1 cellular context compared by ENCODE assay signal in the genomic region with DNA sequence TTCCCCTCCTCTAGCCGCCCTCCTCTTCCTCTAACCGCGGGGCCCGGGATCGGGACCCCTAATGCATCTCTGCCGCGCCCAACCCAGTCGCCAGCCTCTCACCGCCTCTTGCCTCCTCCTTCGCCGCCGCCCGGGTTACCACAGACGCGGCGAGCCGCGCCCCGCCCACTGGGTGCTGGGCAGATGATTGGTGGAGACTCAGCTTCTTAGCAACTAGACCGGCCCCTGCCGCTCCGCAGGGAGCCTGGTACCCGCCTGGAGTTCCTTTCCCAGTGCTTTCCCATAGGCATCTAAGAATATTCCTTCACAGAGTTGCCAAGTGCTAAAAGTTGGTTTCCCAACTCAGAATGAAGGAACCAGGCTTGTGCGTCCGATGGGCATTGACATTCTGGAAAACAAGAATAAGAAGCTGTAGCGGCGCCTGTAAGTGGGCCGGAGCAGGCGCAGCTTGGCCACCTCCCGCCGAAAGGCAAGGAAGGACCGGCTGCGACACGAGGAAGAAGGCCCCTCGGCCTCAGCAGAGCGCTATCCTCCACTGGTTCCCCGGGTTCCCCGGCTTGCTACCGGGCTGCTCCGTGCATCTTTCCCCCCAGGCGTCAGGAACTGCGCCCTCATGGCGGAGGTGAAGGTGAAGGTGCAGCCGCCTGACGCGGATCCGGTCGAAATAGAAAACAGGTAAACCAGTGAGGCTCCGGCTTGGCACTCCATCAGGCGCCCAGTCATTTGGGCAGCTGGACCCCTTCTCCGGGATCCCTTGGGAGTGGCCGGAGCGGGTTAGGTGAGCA.
TF ChIP-seq lines count a peak whose summit lies in the region.

DZANK1 (minus strand) TSS at position 137 of the 785 bp plus-strand sequence. CDS start 1,672 bp downstream, outside the sequence.
A gene with protein sequence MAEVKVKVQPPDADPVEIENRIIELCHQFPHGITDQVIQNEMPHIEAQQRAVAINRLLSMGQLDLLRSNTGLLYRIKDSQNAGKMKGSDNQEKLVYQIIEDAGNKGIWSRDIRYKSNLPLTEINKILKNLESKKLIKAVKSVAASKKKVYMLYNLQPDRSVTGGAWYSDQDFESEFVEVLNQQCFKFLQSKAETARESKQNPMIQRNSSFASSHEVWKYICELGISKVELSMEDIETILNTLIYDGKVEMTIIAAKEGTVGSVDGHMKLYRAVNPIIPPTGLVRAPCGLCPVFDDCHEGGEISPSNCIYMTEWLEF (plus strand): TSS at position 497 of the 785 bp plus-strand sequence. CDS start 117 bp downstream, at position 614.

TF ChIP-seq in HepG2, 621 proteins besides CTCF, POLR2A, EP300 and RAD21 (continued from another document):
- TF ChIP-seq ZNF639 (CRISPR knock-in tag; conservative IDR thresholded peaks at IDR 0.05) (peak; percentile 78), NFYC (CRISPR knock-in tag; IDR thresholded peaks at IDR 0.05) (peak; percentile 84), AGO2 (optimal IDR thresholded peaks at IDR 0.05; ENCODE audit: low read depth, low read length) (peak; percentile 56), ZNF563 (CRISPR knock-in tag; IDR thresholded peaks at IDR 0.05) (peak; percentile 79), STAT6 (CRISPR knock-in tag; IDR thresholded peaks at IDR 0.05; ENCODE audit: borderline replicate concordance) (no peak; the same call in 1 of the 2 replicates), ZBTB10 (CRISPR knock-in tag; IDR thresholded peaks at IDR 0.05; ENCODE audit: borderline replicate concordance) (peak; percentile 79; the same call in 1 of the 2 replicates), ZNF205 (CRISPR knock-in tag; IDR thresholded peaks at IDR 0.05) (peak; percentile 74), ZNF280D (CRISPR knock-in tag; IDR thresholded peaks at IDR 0.05) (peak; percentile 80), ZNF569 (CRISPR knock-in tag; IDR thresholded peaks at IDR 0.05; ENCODE audit: borderline replicate concordance) (peak; percentile 91), ZKSCAN1 (IDR thresholded peaks at IDR 0.05; ENCODE audit: low read length) (peak; percentile 87), KLF9 (CRISPR knock-in tag; IDR thresholded peaks at IDR 0.05; ENCODE audit: low read depth) (no peak), SATB2 (CRISPR knock-in tag; IDR thresholded peaks at IDR 0.05) (no peak; the same call in 1 of the 2 replicates), ZNF17 (CRISPR knock-in tag; IDR thresholded peaks at IDR 0.05) (no peak), RELA (CRISPR knock-in tag; IDR thresholded peaks at IDR 0.05) (peak; percentile 84), ZNF75D (CRISPR knock-in tag; IDR thresholded peaks at IDR 0.05; ENCODE audit: borderline replicate concordance) (no peak), GZF1 (CRISPR knock-in tag; IDR thresholded peaks at IDR 0.05) (no peak), CHD2 (IDR thresholded peaks at IDR 0.05; ENCODE audit: low read depth, low read length) (no peak), FIP1L1 (IDR thresholded peaks at IDR 0.05; ENCODE audit: borderline replicate concordance, insufficient read depth, low read depth, low read length) (peak; percentile 89; the same call in 1 of the 2 replicates), ZNF317 (CRISPR knock-in tag; IDR thresholded peaks at IDR 0.05) (no peak), SIN3A (IDR thresholded peaks at IDR 0.05; ENCODE audit: borderline replicate concordance, low read depth, low read length) (peak; percentile 95), ZNF20 (CRISPR knock-in tag; IDR thresholded peaks at IDR 0.05) (no peak), TGIF2 (CRISPR knock-in tag; IDR thresholded peaks at IDR 0.05) (peak; percentile 83), ZNF451 (CRISPR knock-in tag; IDR thresholded peaks at IDR 0.05) (peak; percentile 84; the same call in 1 of the 2 replicates), ZNF773 (CRISPR knock-in tag; IDR thresholded peaks at IDR 0.05; ENCODE audit: borderline replicate concordance) (peak; percentile 67; the same call in 1 of the 2 replicates), SMAD9 (CRISPR knock-in tag; IDR thresholded peaks at IDR 0.05) (no peak), MXD4 (CRISPR knock-in tag; IDR thresholded peaks at IDR 0.05) (peak; percentile 85), NFRKB (IDR thresholded peaks at IDR 0.05) (no peak), BHLHE40 (IDR thresholded peaks at IDR 0.05; ENCODE audit: low read length) (0 out of 2 replicates have a peak, but pooled peaks have one; percentile 2), MAFG (CRISPR knock-in tag; IDR thresholded peaks at IDR 0.05) (no peak), RFX1 (IDR thresholded peaks at IDR 0.05) (peak; percentile 89), ZNF501 (CRISPR knock-in tag; IDR thresholded peaks at IDR 0.05) (peak; percentile 98), ATRX (CRISPR knock-in tag; IDR thresholded peaks at IDR 0.05; ENCODE audit: borderline replicate concordance) (no peak), TBP (CRISPR knock-in tag; IDR thresholded peaks at IDR 0.05) (0 out of 2 replicates have a peak, but pooled peaks have one; percentile 74), FLYWCH1 (CRISPR knock-in tag; IDR thresholded peaks at IDR 0.05) (0 out of 2 replicates have a peak, but pooled peaks have one; percentile 26), GTF2F1 (IDR thresholded peaks at IDR 0.05; ENCODE audit: low read length) (peak; percentile 31; the same call in 1 of the 2 replicates), HMGXB4 (CRISPR knock-in tag; IDR thresholded peaks at IDR 0.05; ENCODE audit: borderline replicate concordance in 1 of 2, low read depth in 1 of 2) (peak; percentile 69 to 78; a peak in 3 of 4 replicates), ZKSCAN8 (CRISPR knock-in tag; IDR thresholded peaks at IDR 0.05; ENCODE audit: borderline replicate concordance) (peak; percentile 78; the same call in 1 of the 2 replicates), SRY (CRISPR knock-in tag; IDR thresholded peaks at IDR 0.05) (0 out of 2 replicates have a peak, but pooled peaks have one; percentile 17), PRDM10 (CRISPR knock-in tag; IDR thresholded peaks at IDR 0.05; ENCODE audit: low read depth) (no peak; the same call in 1 of the 2 replicates), ATAD3A (CRISPR knock-in tag; IDR thresholded peaks at IDR 0.05) (0 out of 2 replicates have a peak, but pooled peaks have one; percentile 69), PITX1 (CRISPR knock-in tag; IDR thresholded peaks at IDR 0.05) (peak; percentile 55; the same call in 1 of the 2 replicates), ZNF883 (CRISPR knock-in tag; IDR thresholded peaks at IDR 0.05; ENCODE audit: not compliant biosample characterization) (peak; percentile 88)
TF ChIP-seq in HepG2: peak in this region for 340.
